In the genomic region with DNA sequence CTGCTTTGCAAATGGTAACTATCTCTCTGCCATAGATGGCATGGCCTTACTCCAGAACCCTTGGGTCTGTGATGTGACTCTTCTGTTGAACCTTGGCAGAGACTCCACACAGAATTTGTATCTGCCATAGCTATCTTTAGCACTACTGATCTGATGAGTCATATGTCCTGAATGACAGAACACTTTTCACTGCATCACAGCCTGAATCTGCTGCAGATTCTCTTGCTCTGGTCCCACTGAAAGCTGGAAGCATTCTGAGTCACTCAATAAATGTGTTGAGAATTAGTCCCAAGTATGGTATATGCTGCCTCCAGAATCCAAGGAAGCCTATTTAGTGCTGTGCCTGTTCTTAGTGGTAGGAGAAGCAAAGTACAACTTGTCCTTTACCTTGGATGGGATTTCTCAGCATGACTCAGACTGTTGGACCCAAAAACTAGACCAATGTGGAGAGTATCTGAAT, we compare ENCODE assay signal across 8 cellular contexts.
DNase-seq lines count a peak whose midpoint lies in the region; ATAC-seq and TF ChIP-seq lines count a peak whose summit lies in the region.

No MANE protein-coding gene starts in this region.

- DNase-seq in GM10266 (ENCODE audit: extremely low spot score) (peak; percentile 41), kidney glomerular epithelial cell (lab: John Stamatoyannopoulos, UW) (peak; percentile 54), NCI-H1436 treated with DMSO at 0.1 percent for 48 hours (lab: John Stamatoyannopoulos, UW) (no peak), NOMO-1 treated with DMSO at 0.1 percent for 48 hours (lab: John Stamatoyannopoulos, UW; ENCODE audit: unreplicated experiment) (no peak), GOT3 (lab: John Stamatoyannopoulos, UW) (no peak)
- DNase-seq in T-helper 2 cell treated with Interferon-gamma antibody and Interleukin-4, amounts not matched to agents 5 μg/mL and 100 μg/mL, for 36 hours (ENCODE audit: low spot score), result peak; percentile 23

- no peak for TF ChIP-seq CTCF in GM10266 (IDR thresholded peaks at IDR 0.05; ENCODE audit: control insufficient read depth, insufficient read depth, low read depth, missing control alignments)

- no peak overlapping the region for H3K27ac Mint-ChIP-seq in T-helper 2 cell treated with Interferon-gamma antibody and Interleukin-4, amounts not matched to agents 5 μg/mL and 100 μg/mL, for 36 hours

- peaks cover 4% of the 10 kb centered on the region for H3K27me3 Mint-ChIP-seq in T-helper 2 cell treated with Interferon-gamma antibody and Interleukin-4, amounts not matched to agents 5 μg/mL and 100 μg/mL, for 36 hours (ENCODE audit: low read depth)

- peak; percentile 84 for ATAC-seq in HG02571 (IDR thresholded peaks at IDR 0.05; ENCODE audit: unreplicated experiment)
- ATAC-seq in GM21528 (IDR thresholded peaks at IDR 0.05; ENCODE audit: low FRiP score, unreplicated experiment), result no peak

- H3K4me3 Mint-ChIP-seq in T-helper 2 cell treated with Interferon-gamma antibody and Interleukin-4, amounts not matched to agents 5 μg/mL and 100 μg/mL, for 36 hours, result no peak overlapping the region

- no peaks in the 10 kb centered on the region for H3K9me3 Mint-ChIP-seq in T-helper 2 cell treated with Interferon-gamma antibody and Interleukin-4, amounts not matched to agents 5 μg/mL and 100 μg/mL, for 36 hours

- H3K4me1 Mint-ChIP-seq in T-helper 2 cell treated with Interferon-gamma antibody and Interleukin-4, amounts not matched to agents 5 μg/mL and 100 μg/mL, for 36 hours (ENCODE audit: low read depth), result peaks cover 5% of the 10 kb centered on the region

- no peaks in the 10 kb centered on the region for H3K36me3 Mint-ChIP-seq in T-helper 2 cell treated with Interferon-gamma antibody and Interleukin-4, amounts not matched to agents 5 μg/mL and 100 μg/mL, for 36 hours (ENCODE audit: low read depth)

Comparison
In these comparisons a context has a peak if more than half of its experiments do, and no peak if none do; other contexts are left out.
1. DNase-seq: peak in GM10266 (single experiment), T-helper 2 cell treated with Interferon-gamma antibody and Interleukin-4, amounts not matched to agents 5 μg/mL and 100 μg/mL, for 36 hours (single experiment) and kidney glomerular epithelial cell (single experiment); none in NCI-H1436 treated with DMSO at 0.1 percent for 48 hours (single experiment), NOMO-1 treated with DMSO at 0.1 percent for 48 hours (single experiment) and GOT3 (single experiment).